ENCODE assay signal across 10 cellular contexts in the genomic region with DNA sequence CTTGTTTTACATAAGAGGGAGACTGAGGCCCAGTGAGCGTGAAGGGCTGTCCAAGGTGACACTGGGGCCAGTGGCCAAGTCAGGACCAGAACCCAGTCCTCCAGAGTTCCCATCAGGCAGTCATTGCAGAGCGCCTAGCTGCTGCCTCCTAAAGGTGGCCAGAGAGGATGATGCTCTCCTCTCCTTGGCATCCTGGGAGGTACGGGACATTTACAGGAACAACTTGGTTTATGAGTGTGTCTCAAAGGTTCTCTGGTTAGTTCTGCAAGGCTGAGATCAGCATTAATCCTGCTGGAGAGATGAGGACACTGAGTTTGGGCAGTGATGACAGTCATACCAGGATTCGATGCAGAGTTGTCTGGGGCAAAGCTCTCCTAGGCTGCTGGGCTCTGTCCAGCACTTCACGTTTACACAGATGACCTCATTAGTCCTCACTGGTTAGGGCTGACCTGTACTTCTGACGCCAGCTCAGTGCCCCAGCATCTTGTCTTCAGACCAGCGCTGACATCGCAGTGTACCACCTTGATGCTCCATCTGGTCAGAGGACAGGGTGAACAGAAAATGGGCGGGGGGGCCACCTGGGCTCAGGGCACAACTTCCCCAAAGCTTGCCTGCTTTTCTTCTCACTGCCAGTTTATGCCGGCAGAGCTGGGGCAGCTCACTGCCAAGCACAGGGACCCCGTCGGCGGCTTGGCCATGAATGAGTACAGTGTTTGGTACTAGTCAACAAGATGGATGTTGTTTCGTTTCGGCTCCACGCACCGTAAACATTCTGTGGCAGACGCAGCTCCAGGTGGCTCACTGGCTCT.
A peak's percentile ranks its signal among the peaks of the same experiment; 100 is the strongest.
DNase-seq lines count a peak whose midpoint lies in the region; ATAC-seq and TF ChIP-seq lines count a peak whose summit lies in the region.
"Had no signal": no experiment of that assay in that cellular context is flagged by ENCODE, and none has a peak within 500 bp of the region (broad histone marks: within the 10 kb centered on the region; RNA-seq: fewer than 3 reads in every experiment).

No MANE protein-coding gene starts in this region.

- H3K23ac ChIP-seq in H9 (ENCODE audit: insufficient read length, low read depth, low read length): no peak overlapping the region

- H4K8ac ChIP-seq in H9 (replicated peaks; ENCODE audit: insufficient read length, low read depth, low read length): no peak overlapping the region

- no peak overlapping the region for H2BK5ac ChIP-seq in H9 (ENCODE audit: insufficient read length, low read length)

- no peaks in the 10 kb centered on the region for H3K9me3 Mint-ChIP-seq in H9

- peak; percentile 24 for DNase-seq in H9
- peak; percentile 19 for DNase-seq in RWPE2 (ENCODE audit: low spot score)
- DNase-seq in globus pallidus (ENCODE audit: low spot score): peak; percentile 51
- peak; percentile 52 for DNase-seq in sigmoid colon
- no peak for DNase-seq in stimulated activated CD4-positive, alpha-beta T cell treated with anti-CD3 and anti-CD28 coated beads, Interleukin-15, amount 100 ng/mL, for 24 hours
- DNase-seq: activated naive CD4-positive, alpha-beta T cell; NCI-H1092 had no signal

- no peaks in the 10 kb centered on the region for H3K23me2 ChIP-seq in H9 (ENCODE audit: insufficient read length, low read depth, low read length, poor library complexity, severe bottlenecking)

- no peak overlapping the region for H4K5ac ChIP-seq in H9 (ENCODE audit: insufficient read length, low read depth, low read length)

- no peak overlapping the region; the same call in 1 of the 2 replicates for H3K14ac ChIP-seq in H9 (ENCODE audit: insufficient read depth, low read length)

- no peak overlapping the region for H2BK15ac ChIP-seq in H9 (ENCODE audit: low read depth, low read length)

- H3K9me3 ChIP-seq in H9 (ENCODE audit: control insufficient read depth, low read depth, low read length) (no peaks in the 10 kb centered on the region), RWPE2 (ENCODE audit: severe bottlenecking) (no peaks in the 10 kb centered on the region), sigmoid colon (no peaks in the 10 kb centered on the region)
- H3K9me3 ChIP-seq: ovary had no signal

- no peak overlapping the region for H3K4me3 Mint-ChIP-seq in H9

- H2BK20ac ChIP-seq in H9 (ENCODE audit: low read depth, low read length, poor library complexity, severe bottlenecking): no peak overlapping the region

- H3K4me2 ChIP-seq in H9 (ENCODE audit: insufficient read depth, insufficient read length, low read length): no peak overlapping the region

- H3K27me3 ChIP-seq in H9 (ENCODE audit: insufficient read depth, low read length) (no peaks in the 10 kb centered on the region), RWPE2 (ENCODE audit: insufficient read depth, poor library complexity, severe bottlenecking) (no peaks in the 10 kb centered on the region), sigmoid colon (no peaks in the 10 kb centered on the region)
- H3K27me3 ChIP-seq: ovary had no signal

- no CpG with 5 or more reads among the region's 18 CpGs for WGBS in H9 (ENCODE audit: extremely low coverage, insufficient read length, low lambda C conversion rate)
- 63 to 73% methylated on average over 18 of the region's 18 CpGs for WGBS in sigmoid colon, 2 donors

- no peak overlapping the region for H3K18ac ChIP-seq in H9 (ENCODE audit: insufficient read length, low read depth, low read length)

- TF ChIP-seq CTCF in H9 (conservative IDR thresholded peaks at IDR 0.05) (no peak), RWPE2 (IDR thresholded peaks at IDR 0.05; ENCODE audit: poor library complexity, severe bottlenecking) (no peak), sigmoid colon (IDR thresholded peaks at IDR 0.05) (no peak)

- peaks cover 3% of the 10 kb centered on the region; the same call in 1 of the 2 replicates for H3K27me3 Mint-ChIP-seq in H9 (ENCODE audit: low read depth)

- H3K9ac ChIP-seq in H9 (ENCODE audit: extremely low read depth, insufficient read length, low read length): no peak overlapping the region

- H3K4me3 ChIP-seq in RWPE2 (ENCODE audit: severe bottlenecking) (no peak overlapping the region), sigmoid colon (no peak overlapping the region)
- H3K4me3 ChIP-seq: ovary had no signal

- H3K27ac ChIP-seq in H9 (ENCODE audit: insufficient read length, low read depth, low read length) (no peak overlapping the region), RWPE2 (ENCODE audit: poor library complexity, severe bottlenecking) (no peak overlapping the region), sigmoid colon (no peak overlapping the region)
- H3K27ac ChIP-seq: ovary had no signal

- H3K79me2 ChIP-seq in H9 (ENCODE audit: insufficient read depth, low read length): no peaks in the 10 kb centered on the region

- no peak overlapping the region for H3T11ph ChIP-seq in H9 (ENCODE audit: low read length)

- H4K91ac ChIP-seq in H9 (ENCODE audit: insufficient read length, low read depth, low read length): no peak overlapping the region

- no peak for TF ChIP-seq POLR2A in sigmoid colon (IDR thresholded peaks at IDR 0.05)
- no peak for TF ChIP-seq POLR2A in GM18505 (IDR thresholded peaks at IDR 0.05; ENCODE audit: borderline replicate concordance, extremely low read depth, insufficient read depth, insufficient read length)

- H2BK12ac ChIP-seq in H9 (ENCODE audit: insufficient read length, low read depth, low read length): no peak overlapping the region

- H3K4me1 Mint-ChIP-seq in H9: peaks cover 2 to 5% of the 10 kb centered on the region in 2 experiments; a peak in 3 of 4 replicates

- H3K79me1 ChIP-seq in H9 (ENCODE audit: insufficient read depth, low read depth, low read length, poor library complexity, severe bottlenecking): no peaks in the 10 kb centered on the region

- no peaks in the 10 kb centered on the region for H4K20me1 ChIP-seq in H9 (ENCODE audit: control insufficient read depth, insufficient read depth, insufficient read length)

- no peak overlapping the region for H2BK120ac ChIP-seq in H9 (ENCODE audit: low read depth, low read length, poor library complexity, severe bottlenecking)

- H2AFZ ChIP-seq in H9 (ENCODE audit: low read length): no peak overlapping the region

- H3K4ac ChIP-seq in H9 (ENCODE audit: low read depth, low read length): no peak overlapping the region

- H3K56ac ChIP-seq in H9 (ENCODE audit: insufficient read length, low read depth, low read length): no peak overlapping the region

- ATAC-seq in RWPE2 (ENCODE audit: low read depth) (peak; percentile 27; the same call in 1 of the 3 replicates), HG02884 (IDR thresholded peaks at IDR 0.05; ENCODE audit: unreplicated experiment) (no peak), GM18505 (IDR thresholded peaks at IDR 0.05; ENCODE audit: unreplicated experiment) (no peak)

- H3K4me1 ChIP-seq in H9 (ENCODE audit: insufficient read depth, low read length) (no peaks in the 10 kb centered on the region), RWPE2 (ENCODE audit: insufficient read depth, poor library complexity, severe bottlenecking) (no peaks in the 10 kb centered on the region), sigmoid colon (no peaks in the 10 kb centered on the region)

- no peak overlapping the region for H2AK5ac ChIP-seq in H9 (ENCODE audit: insufficient read length, low read length)

- H3K27ac Mint-ChIP-seq in H9: peak overlapping the region in 1 of 3 experiments; percentile 52; a peak in 1 of 7 replicates

- no peaks in the 10 kb centered on the region for H3K36me3 ChIP-seq in RWPE2 (ENCODE audit: low read depth)
- no peaks in the 10 kb centered on the region for H3K36me3 ChIP-seq in sigmoid colon
- H3K36me3 ChIP-seq: ovary had no signal

- no peak for TF ChIP-seq EP300 in sigmoid colon (IDR thresholded peaks at IDR 0.05)

- intact Hi-C loops in sigmoid colon (cut with DNase I): no loop called here

- H3K36me3 Mint-ChIP-seq in H9 (ENCODE audit: insufficient read depth in 1 of 3, low read depth in 3 of 3): no peaks in the 10 kb centered on the region
